In genomic region chr20:48298851-48299484, GRCh38 we compare ENCODE assay signal across 1 cellular context.
TF ChIP-seq lines count a peak whose summit lies in the region.

No MANE protein-coding gene starts in this region.

TF ChIP-seq in HEK293, 187 proteins besides CTCF, POLR2A, EP300 and RAD21 (continued from another document and continues in another):
- TF ChIP-seq ZNF148 (tag by site-specific recombination; IDR thresholded peaks at IDR 0.05; ENCODE audit: borderline replicate concordance) (no peak), MZF1 (tag by site-specific recombination; IDR thresholded peaks at IDR 0.05; ENCODE audit: borderline replicate concordance) (0 out of 2 replicates have a peak, but pooled peaks have one; percentile 14), TSHZ1 (tag by site-specific recombination; IDR thresholded peaks at IDR 0.05; ENCODE audit: borderline replicate concordance) (no peak; the same call in 1 of the 2 replicates), ZNF350 (tag by site-specific recombination; IDR thresholded peaks at IDR 0.05) (no peak), ZNF768 (tag by site-specific recombination; IDR thresholded peaks at IDR 0.05) (no peak), ZNF433 (tag by site-specific recombination; IDR thresholded peaks at IDR 0.05; ENCODE audit: low read depth) (no peak), ZBTB8A (tag by site-specific recombination; IDR thresholded peaks at IDR 0.05) (peak; percentile 59), ZNF664 (tag by site-specific recombination; IDR thresholded peaks at IDR 0.05) (no peak), ZNF626 (tag by site-specific recombination; IDR thresholded peaks at IDR 0.05) (no peak), ZNF404 (tag by site-specific recombination; IDR thresholded peaks at IDR 0.05) (no peak), INSM2 (tag by site-specific recombination; IDR thresholded peaks at IDR 0.05) (no peak), ZSCAN23 (tag by site-specific recombination; IDR thresholded peaks at IDR 0.05) (no peak), ZBTB20 (tag by site-specific recombination; IDR thresholded peaks at IDR 0.05) (peak; percentile 82), ZNF133 (tag by site-specific recombination; IDR thresholded peaks at IDR 0.05) (no peak), ZNF426 (tag by site-specific recombination; IDR thresholded peaks at IDR 0.05) (no peak), ZNF341 (tag by site-specific recombination; IDR thresholded peaks at IDR 0.05; ENCODE audit: low read depth) (no peak), ZNF510 (tag by site-specific recombination; IDR thresholded peaks at IDR 0.05; ENCODE audit: insufficient replicate concordance) (no peak), ZNF10 (tag by site-specific recombination; IDR thresholded peaks at IDR 0.05) (no peak; the same call in 1 of the 2 replicates), ZBTB10 (tag by site-specific recombination; IDR thresholded peaks at IDR 0.05) (no peak), EGR2 (tag by site-specific recombination; IDR thresholded peaks at IDR 0.05; ENCODE audit: low read depth) (no peak), ZBTB44 (tag by site-specific recombination; IDR thresholded peaks at IDR 0.05) (no peak), ZNF560 (tag by site-specific recombination; IDR thresholded peaks at IDR 0.05; ENCODE audit: borderline replicate concordance) (no peak), GLIS2 (tag by site-specific recombination; IDR thresholded peaks at IDR 0.05) (peak; percentile 84), ZNF239 (tag by site-specific recombination; IDR thresholded peaks at IDR 0.05) (no peak), ZNF549 (tag by site-specific recombination; IDR thresholded peaks at IDR 0.05) (no peak), SP2 (tag by site-specific recombination; IDR thresholded peaks at IDR 0.05) (no peak), ZNF155 (tag by site-specific recombination; IDR thresholded peaks at IDR 0.05) (no peak), ZNF624 (tag by site-specific recombination; IDR thresholded peaks at IDR 0.05) (no peak), KLF16 (tag by site-specific recombination; IDR thresholded peaks at IDR 0.05) (no peak), ZNF530 (tag by site-specific recombination; IDR thresholded peaks at IDR 0.05; ENCODE audit: low read depth) (no peak), ZNF48 (tag by site-specific recombination; IDR thresholded peaks at IDR 0.05) (no peak), ZNF704 (tag by site-specific recombination; IDR thresholded peaks at IDR 0.05) (no peak), PBX3 (CRISPR knock-in tag; IDR thresholded peaks at IDR 0.05) (no peak), ZSCAN4 (tag by site-specific recombination; IDR thresholded peaks at IDR 0.05) (no peak), IKZF3 (tag by site-specific recombination; IDR thresholded peaks at IDR 0.05) (no peak), ZBTB6 (tag by site-specific recombination; IDR thresholded peaks at IDR 0.05) (no peak), ZNF280D (tag by site-specific recombination; IDR thresholded peaks at IDR 0.05) (no peak), TCF7L2 (IDR thresholded peaks at IDR 0.05; ENCODE audit: borderline replicate concordance, low read depth, low read length) (no peak), ZNF214 (tag by site-specific recombination; IDR thresholded peaks at IDR 0.05; ENCODE audit: borderline replicate concordance) (no peak), ZNF488 (tag by site-specific recombination; IDR thresholded peaks at IDR 0.05) (no peak)
